Comparison of ENCODE assay signal across 20 cellular contexts in the genomic region with DNA sequence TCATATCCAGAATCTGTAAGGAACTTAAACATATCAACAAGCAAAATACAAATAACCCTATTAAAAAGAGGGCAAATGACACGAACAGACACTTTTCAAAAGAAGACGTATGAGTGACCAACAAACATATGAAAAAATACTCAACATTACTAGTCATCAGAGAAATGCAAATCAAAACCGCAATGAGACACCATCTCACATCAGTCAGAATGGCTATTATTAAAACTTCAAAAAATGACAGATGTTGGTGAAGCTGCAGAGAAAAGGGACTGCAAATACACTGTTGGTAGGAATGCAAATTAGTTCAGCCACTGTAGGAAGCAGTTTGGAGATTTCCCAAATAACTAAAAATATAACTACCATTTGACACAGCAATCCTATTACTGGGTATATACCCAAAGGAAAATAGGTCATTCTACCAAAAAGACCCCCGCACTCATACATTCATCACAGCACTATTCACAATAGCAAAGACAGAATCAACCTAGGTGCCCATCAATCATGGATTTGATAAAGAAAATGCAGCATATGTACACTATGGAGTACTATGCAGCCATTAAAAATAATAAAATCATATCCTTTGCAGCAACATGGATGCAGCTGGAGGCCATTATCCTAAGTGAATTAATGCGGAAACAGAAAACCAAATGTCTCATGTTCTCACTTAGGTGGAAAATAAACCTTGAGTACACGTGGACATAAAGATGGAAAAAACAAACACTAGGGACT.
"Had no signal": no experiment of that assay in that cellular context is flagged by ENCODE, and none has a peak within 500 bp of the region (broad histone marks: within the 10 kb centered on the region; RNA-seq: fewer than 3 reads in every experiment).

No MANE protein-coding gene starts in this region.

- H3K4me3 ChIP-seq: colonic mucosa, hepatocyte, left ventricle myocardium inferior, lower lobe of right lung, psoas muscle, right lobe of liver, spleen, tibial artery, upper lobe of right lung had no signal

- H3K4me1 ChIP-seq: colonic mucosa, lower lobe of right lung, psoas muscle, right lobe of liver, tibial artery, upper lobe of right lung had no signal

- H3K27ac ChIP-seq: colonic mucosa, hepatocyte, left ventricle myocardium inferior, lower lobe of right lung, psoas muscle, right lobe of liver, tibial artery, upper lobe of right lung had no signal

- H3K79me2 ChIP-seq: hepatocyte had no signal

- H3K27me3 ChIP-seq: colonic mucosa, hepatocyte, right lobe of liver, spleen, tibial artery, upper lobe of right lung had no signal

- H2AFZ ChIP-seq: hepatocyte had no signal

- ATAC-seq: left cardiac atrium; lower lobe of right lung; natural killer cell treated with Interleukin-12 subunit alpha and Interleukin-12 subunit beta and Interleukin-15 and Interleukin-18, amount 100 ng/mL, for 72 hours; psoas muscle; right lobe of liver; stimulated activated memory B cell treated with anti-CD40 and anti-IgM and Interleukin-4, amounts not matched to agents 10 μg/mL and 1 μg/mL and 100 μg/mL, for 72 hours; upper lobe of right lung had no signal

- H3K4me2 ChIP-seq: hepatocyte had no signal

- H3K36me3 ChIP-seq: colonic mucosa, left ventricle myocardium inferior, lower lobe of right lung, right lobe of liver, spleen, tibial artery, upper lobe of right lung had no signal

- H3K9me3 ChIP-seq: colonic mucosa, left ventricle myocardium inferior, lower lobe of right lung, psoas muscle, right lobe of liver, spleen, tibial artery, upper lobe of right lung had no signal

- DNase-seq: colonic mucosa; foreskin melanocyte; head of caudate nucleus; kidney; left cardiac atrium; left ventricle myocardium inferior; lower lobe of right lung; occipital lobe; psoas muscle; retina; right lobe of liver; spleen; stimulated activated CD4-positive, alpha-beta T cell treated with anti-CD3 and anti-CD28 coated beads, Interleukin-15, amount 100 ng/mL, for 24 hours; stimulated activated CD4-positive, alpha-beta T cell treated with anti-CD3 and anti-CD28 coated beads, Interleukin-1b, Interleukin-23, amount 100 ng/mL, for 48 hours; stimulated activated CD4-positive, alpha-beta T cell treated with anti-CD3 and anti-CD28 coated beads, Interleukin-4, amount 100 ng/mL, for 24 hours; tibial artery; upper lobe of right lung had no signal
